8 cellular contexts compared by ENCODE assay signal in genomic region chr2:90027231-90027643, GRCh38.
DNase-seq lines count a peak whose midpoint lies in the region; ATAC-seq, FAIRE-seq and TF ChIP-seq lines count a peak whose summit lies in the region.
"Not testable (repeated sequence)": the region's sequence is repeated elsewhere in the genome, so short reads cannot be mapped to it uniquely, and the experiment has no call there.

No MANE protein-coding gene starts in this region.

- H3K4me3 Mint-ChIP-seq in endothelial cell (ENCODE audit: unreplicated experiment); osteocyte (ENCODE audit: unreplicated experiment): not testable (repeated sequence)

- not testable (repeated sequence) for H3K9ac ChIP-seq in HCT116 (ENCODE audit: low read length)

- not testable (repeated sequence) for H3K4me1 ChIP-seq in HCT116 (ENCODE audit: control insufficient read depth in 1 of 2, insufficient read depth in 2 of 2, low read length in 2 of 2); RWPE2 (ENCODE audit: insufficient read depth, poor library complexity, severe bottlenecking)

- RAD21 ChIA-PET in HCT116 (lab: Charles Lee; ENCODE audit: low non-redundant PET in 1 of 2, low total read pairs in 2 of 2, uncharacterized antibody in 2 of 2, unreplicated experiment in 2 of 2), result not testable (repeated sequence)

- H3K27me3 Mint-ChIP-seq in endothelial cell (ENCODE audit: unreplicated experiment); osteocyte (ENCODE audit: unreplicated experiment): not testable (repeated sequence)

- not testable (repeated sequence) for TF ChIP-seq POLR2A in HCT116 (IDR thresholded peaks at IDR 0.05; ENCODE audit: borderline replicate concordance, extremely low read depth, insufficient read depth, insufficient read length)

- not testable (repeated sequence) for H3K27me3 ChIP-seq in HCT116 (ENCODE audit: insufficient read depth, low read length); RWPE2 (ENCODE audit: insufficient read depth, poor library complexity, severe bottlenecking)

- H4K20me1 ChIP-seq in HCT116 (ENCODE audit: insufficient read depth), result not testable (repeated sequence)

- H3K36me3 Mint-ChIP-seq in endothelial cell (ENCODE audit: low read depth, unreplicated experiment); osteocyte (ENCODE audit: unreplicated experiment): not testable (repeated sequence)

- not testable (repeated sequence) for H3K9me3 Mint-ChIP-seq in endothelial cell (ENCODE audit: unreplicated experiment); osteocyte (ENCODE audit: unreplicated experiment)

- peak; percentile 100 for FAIRE-seq in islet of Langerhans (lab: Jason Lieb, UNC)

- not testable (repeated sequence) for H3K79me2 ChIP-seq in HCT116 (ENCODE audit: insufficient read depth, low read length)

- H3K27ac Mint-ChIP-seq in endothelial cell (ENCODE audit: unreplicated experiment); osteocyte (ENCODE audit: unreplicated experiment): not testable (repeated sequence)

- H3K9me3 ChIP-seq in HCT116 (ENCODE audit: control insufficient read depth in 1 of 2, insufficient read depth in 1 of 2, low read depth in 1 of 2, low read length in 2 of 2); RWPE2 (ENCODE audit: severe bottlenecking): not testable (repeated sequence)

- DNase-seq in AG10803 (ENCODE audit: low read depth); HCT116 (ENCODE audit: low read depth, low spot score); RWPE2 (ENCODE audit: low spot score); endothelial cell (ENCODE audit: low spot score); osteocyte (ENCODE audit: extremely low spot score, unreplicated experiment): not testable (repeated sequence)

- not testable (repeated sequence) for BruUV-seq in HCT116 (replicated peaks; lab: Mats Ljungman, UMichigan)

- not testable (repeated sequence) for H3K27ac ChIP-seq in HCT116 (ENCODE audit: low read depth, low read length); RWPE2 (ENCODE audit: poor library complexity, severe bottlenecking)

- not testable (repeated sequence) for H3K4me1 Mint-ChIP-seq in endothelial cell (ENCODE audit: unreplicated experiment); osteocyte (ENCODE audit: unreplicated experiment)

- TF ChIP-seq CTCF in AG10803 (conservative IDR thresholded peaks at IDR 0.05; ENCODE audit: low read length) (peak; percentile 21; the same call in 1 of the 2 replicates), RWPE2 (IDR thresholded peaks at IDR 0.05; ENCODE audit: poor library complexity, severe bottlenecking) (peak; percentile 14), endothelial cell (IDR thresholded peaks at IDR 0.05; ENCODE audit: unreplicated experiment) (peak; percentile 25), osteocyte (IDR thresholded peaks at IDR 0.05) (peak; percentile 31)
- TF ChIP-seq CTCF in HCT116 (IDR thresholded peaks at IDR 0.05 in 2 of 3, conservative IDR thresholded peaks at IDR 0.05 in 1 of 3; ENCODE audit: borderline replicate concordance in 1 of 3, insufficient read depth in 1 of 3, low read depth in 2 of 3, low read length in 2 of 3), result not testable (repeated sequence)

- POLR2A ChIA-PET in HCT116 (lab: Charles Lee), result not testable (repeated sequence)

- H3K4me3 ChIP-seq in AG10803 (ENCODE audit: low read length); HCT116 (replicated peaks in 1 of 2; ENCODE audit: low read depth in 1 of 2, low read length in 2 of 2); RWPE2 (ENCODE audit: severe bottlenecking): not testable (repeated sequence)

- H3K9me2 ChIP-seq in HCT116 (ENCODE audit: insufficient read depth), result not testable (repeated sequence)

- peak; percentile 68 for ATAC-seq in GM18858 (IDR thresholded peaks at IDR 0.05; ENCODE audit: unreplicated experiment)
- ATAC-seq in HCT116, result peak; percentile 58
- ATAC-seq in HG03521 (IDR thresholded peaks at IDR 0.05; ENCODE audit: unreplicated experiment), result peak; percentile 43
- ATAC-seq in RWPE2 (ENCODE audit: low read depth), result peak; percentile 36; the same call in 1 of the 3 replicates

- not testable (repeated sequence) for H2AFZ ChIP-seq in HCT116 (ENCODE audit: low read depth, low read length, poor library complexity, severe bottlenecking)

- TF ChIP-seq RAD21 in HCT116 (IDR thresholded peaks at IDR 0.05; ENCODE audit: low read depth), result not testable (repeated sequence)

- intact Hi-C loops in HCT116 (cut with micrococcal nuclease), result not testable (repeated sequence)

- CTCF ChIA-PET in HCT116 (lab: Charles Lee), result not testable (repeated sequence)

- H3K36me3 ChIP-seq in HCT116 (ENCODE audit: control insufficient read depth in 1 of 2, insufficient read depth in 2 of 2, low read length in 2 of 2); RWPE2 (ENCODE audit: low read depth): not testable (repeated sequence)

- not testable (repeated sequence) for H3K4me2 ChIP-seq in HCT116 (ENCODE audit: low read length)
